Comparison of ENCODE assay signal across 7 cellular contexts in the genomic region with DNA sequence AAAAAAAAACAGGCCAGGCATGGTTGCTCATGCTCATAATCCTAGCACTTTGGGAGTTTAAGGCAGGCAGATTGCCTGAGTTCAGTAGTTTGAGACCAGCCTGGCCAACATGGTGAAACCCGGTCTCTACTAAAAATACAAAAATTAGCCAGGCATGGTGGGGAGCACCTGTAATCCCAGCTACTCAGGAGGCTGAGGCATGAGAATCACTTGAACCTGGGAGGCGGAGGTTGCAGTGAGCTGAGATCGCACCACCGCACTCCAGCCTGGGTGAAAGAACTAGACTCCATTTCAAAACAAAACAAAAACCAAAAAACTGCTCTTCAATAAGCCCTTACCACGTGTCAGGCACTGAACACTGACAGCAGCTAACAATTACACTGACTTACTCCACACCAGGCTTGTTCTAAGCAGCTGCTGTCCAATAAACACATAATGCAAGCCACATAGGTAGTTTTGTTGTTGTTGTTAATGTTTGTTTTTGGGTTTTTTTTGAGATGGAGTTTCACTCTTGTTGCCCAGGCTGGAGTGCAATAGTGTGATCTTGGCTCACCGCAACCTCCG. TPM values are rescaled to one million over a fixed set of nuclear protein-coding genes. Genes with fewer than 3 reads are reported as not detected.
DNase-seq lines count a peak whose midpoint lies in the region; ATAC-seq, FAIRE-seq and TF ChIP-seq lines count a peak whose summit lies in the region.
"Not testable (repeated sequence)": the region's sequence is repeated elsewhere in the genome, so short reads cannot be mapped to it uniquely, and the experiment has no call there.

No MANE protein-coding gene starts in this region.

- RAD21 ChIA-PET in GM12878 (lab: Charles Lee; ENCODE audit: unreplicated experiment): interaction anchor here (1.0 to 1.5 kb wide), 5 partner anchors 46 to 87 kb away, joined by 3 to 4 read pairs (median 4); no protein-coding TSS in a partner anchor

- TF ChIP-seq RAD21 in GM12878 (IDR thresholded peaks at IDR 0.05; ENCODE audit: insufficient read depth, low read depth, low read length); liver (IDR thresholded peaks at IDR 0.05): not testable (repeated sequence)

- intact Hi-C loops in GM12878 (cut with micrococcal nuclease; ENCODE audit: unreplicated experiment); pancreas (cut with DNase I): not testable (repeated sequence)

- H3K4me3 ChIP-seq in BLaER1 treated with 17β-estradiol and CSF1 and Interleukin-3, amounts not matched to agents 10 nM and 100 nM; HEK293 (ENCODE audit: low read depth, low read length); GM12878; liver (ENCODE audit: low read depth in 1 of 3, low read length in 3 of 3): not testable (repeated sequence)
- peak overlapping the region in 2 of 4 donors; percentile 31 to 43 for H3K4me3 ChIP-seq in pancreas

- peak overlapping the region in 6 of 11 experiments; percentile 47 to 73 (median 68); a peak in 11 of 22 replicates for H3K4me2 ChIP-seq in BLaER1 treated with 17β-estradiol and CSF1 and Interleukin-3, amounts not matched to agents 10 nM and 100 nM
- H3K4me2 ChIP-seq in GM12878 (ENCODE audit: control insufficient read depth, insufficient read depth): peak overlapping the region; percentile 10; the same call in 1 of the 2 replicates

- H3K27me3 ChIP-seq in BLaER1 treated with 17β-estradiol and CSF1 and Interleukin-3, amounts not matched to agents 10 nM and 100 nM; GM12878 (replicated peaks in 1 of 2; ENCODE audit: control insufficient read depth in 2 of 2, insufficient read depth in 2 of 2, low read length in 1 of 2); liver (ENCODE audit: control insufficient read depth in 4 of 4, insufficient read depth in 4 of 4, low read length in 3 of 4); pancreas: not testable (repeated sequence)

- not testable (repeated sequence) for H3K9me3 ChIP-seq in BLaER1 treated with 17β-estradiol and CSF1 and Interleukin-3, amounts not matched to agents 10 nM and 100 nM (replicated peaks in 1 of 11); HEK293 (ENCODE audit: control insufficient read depth, insufficient read depth, low read depth, low read length); GM12878 (replicated peaks; ENCODE audit: control insufficient read depth, insufficient read depth, low read length); liver (ENCODE audit: control insufficient read depth in 4 of 4, low read length in 3 of 4); pancreas

- CTCF ChIA-PET in HEK293 (lab: Yijun Ruan, JAX): interaction anchor here (0.6 to 15.0 kb wide), 5 partner anchors 62 to 147 kb away, joined by 3 to 275 read pairs (median 5); partner anchors contain the start of genes CIB1 and GDPGP1
- CTCF ChIA-PET in GM12878 (lab: Yijun Ruan, JAX): interaction anchor here (1.0 to 4.1 kb wide), 8 partner anchors 45 to 160 kb away, joined by 3 to 17 read pairs (median 4); no protein-coding TSS in a partner anchor

- peak; percentile 15; the same call in 1 of the 3 replicates for ATAC-seq in GM12878
- ATAC-seq in pancreas: not testable (repeated sequence)

- 72% methylated on average over 7 of the region's 7 CpGs for WGBS in GM12878 (ENCODE audit: insufficient coverage, insufficient replicate concordance, low lambda C conversion rate, missing lambda C conversion rate)
- WGBS in liver: 90% methylated on average over 7 of the region's 7 CpGs
- 41 to 49% methylated on average over 7 of the region's 7 CpGs for WGBS in pancreas, 2 donors

- peak; percentile 39 for DNase-seq in NCI-H2107 treated with DMSO at 0.1 percent for 48 hours (lab: John Stamatoyannopoulos, UW; ENCODE audit: unreplicated experiment)
- not testable (repeated sequence) for DNase-seq in GM12878 (ENCODE audit: low read depth, low spot score); pancreas

- BruUV-seq in GM12878 (replicated peaks; lab: Mats Ljungman, UMichigan): not testable (repeated sequence)

- TF ChIP-seq POLR2A in GM12878 (IDR thresholded peaks at IDR 0.05; ENCODE audit: low read depth, low read length): not testable (repeated sequence)

- H3K4me1 ChIP-seq in BLaER1 treated with 17β-estradiol and CSF1 and Interleukin-3, amounts not matched to agents 10 nM and 100 nM: peaks cover 24 to 68% (median 53%) of the 10 kb centered on the region in 10 experiments
- H3K4me1 ChIP-seq in HEK293 (ENCODE audit: control insufficient read depth, insufficient read depth, low read length): not testable (repeated sequence)
- H3K4me1 ChIP-seq in GM12878 (ENCODE audit: control insufficient read depth, insufficient read depth, low read length) (peaks cover 17% of the 10 kb centered on the region), liver (ENCODE audit: control insufficient read depth in 4 of 4, insufficient read depth in 4 of 4, low read length in 3 of 4) (peaks cover 0 to 36% (median 21%) of the 10 kb centered on the region in 4 donors), pancreas (peaks cover 0 to 18% (median 5%) of the 10 kb centered on the region in 3 donors)

- not testable (repeated sequence) for TF ChIP-seq CTCF in HEK293 (tag by site-specific recombination; IDR thresholded peaks at IDR 0.05); VCaP (conservative IDR thresholded peaks at IDR 0.05); GM12878 (IDR thresholded peaks at IDR 0.05 in 2 of 3, conservative IDR thresholded peaks at IDR 0.05 in 1 of 3; ENCODE audit: control insufficient read depth in 2 of 3, extremely low read depth in 1 of 3, insufficient read depth in 1 of 3, low read depth in 3 of 3, low read length in 3 of 3); liver (IDR thresholded peaks at IDR 0.05; ENCODE audit: low read depth, low read length, missing input control); pancreas (IDR thresholded peaks at IDR 0.05)

- FAIRE-seq in GM12878 (lab: Jason Lieb, UNC): peak; percentile 61
- FAIRE-seq in pancreas (lab: Jason Lieb, UNC): not testable (repeated sequence)

- H4K20me1 ChIP-seq in BLaER1 treated with 17β-estradiol and CSF1 and Interleukin-3, amounts not matched to agents 10 nM and 100 nM; GM12878 (ENCODE audit: control insufficient read depth, insufficient read depth): not testable (repeated sequence)

- not testable (repeated sequence) for TF ChIP-seq EP300 in GM12878 (IDR thresholded peaks at IDR 0.05; ENCODE audit: borderline replicate concordance in 1 of 2, control insufficient read depth in 1 of 2, low read depth in 2 of 2, low read length in 2 of 2)

- peak overlapping the region in 2 of 11 experiments; percentile 10 to 24; a peak in 2 of 22 replicates for H3K27ac ChIP-seq in BLaER1 treated with 17β-estradiol and CSF1 and Interleukin-3, amounts not matched to agents 10 nM and 100 nM
- not testable (repeated sequence) for H3K27ac ChIP-seq in HEK293 (ENCODE audit: extremely low read depth, low read depth, low read length); GM12878 (ENCODE audit: control insufficient read depth, insufficient read depth)
- H3K27ac ChIP-seq in VCaP: peak overlapping the region; percentile 100; the same call in 1 of the 2 replicates
- peak overlapping the region; percentile 57 to 92 for H3K27ac ChIP-seq in liver (ENCODE audit: low read depth in 1 of 2, low read length in 2 of 2)
- H3K27ac ChIP-seq in pancreas: peak overlapping the region; percentile 60 to 86 (median 74)

- H2AFZ ChIP-seq in GM12878 (ENCODE audit: control insufficient read depth, low read depth, low read length): peak overlapping the region; percentile 37; the same call in 1 of the 2 replicates

- H3K9ac ChIP-seq in BLaER1 treated with 17β-estradiol and CSF1 and Interleukin-3, amounts not matched to agents 10 nM and 100 nM; GM12878 (ENCODE audit: control insufficient read depth, insufficient read depth, low read length); liver (ENCODE audit: low read depth in 1 of 2, low read length in 2 of 2): not testable (repeated sequence)

- not testable (repeated sequence) for H3K36me3 ChIP-seq in BLaER1 treated with 17β-estradiol and CSF1 and Interleukin-3, amounts not matched to agents 10 nM and 100 nM; HEK293 (ENCODE audit: control insufficient read depth in 2 of 2, insufficient read depth in 1 of 2, low read length in 2 of 2); GM12878 (ENCODE audit: control insufficient read depth in 2 of 2, insufficient read depth in 2 of 2, low read length in 1 of 2); liver (ENCODE audit: control insufficient read depth in 4 of 4, insufficient read depth in 3 of 4, low read depth in 1 of 4, low read length in 3 of 4); pancreas

- H3K79me2 ChIP-seq in GM12878 (ENCODE audit: control insufficient read depth, insufficient read depth, low read length): not testable (repeated sequence)

- in situ Hi-C loops in GM12878 (cut with MboI): not testable (repeated sequence)

- SMC1A ChIA-PET in GM12878 (lab: Charles Lee; ENCODE audit: uncharacterized antibody, unreplicated experiment): interaction anchor here (1.3 to 3.7 kb wide), 3 partner anchors 75 to 147 kb away, joined by 3 to 11 read pairs (median 9); no protein-coding TSS in a partner anchor

- POLR2A ChIA-PET in HEK293 (lab: Yijun Ruan, JAX): interaction anchor here (0.6 kb wide), 3 partner anchors 24 to 87 kb away, joined by 3 to 7 read pairs (median 4); no protein-coding TSS in a partner anchor
- POLR2A ChIA-PET in GM12878 (lab: Charles Lee): interaction anchor here (0.6 to 1.2 kb wide), 2 partner anchors 46 to 248 kb away, joined by 3 to 4 read pairs; no protein-coding TSS in a partner anchor

RNA-seq across cellular contexts. Expression of gene IDH2, which starts 44.0 kb away (rescaled TPM):
- 49.5 and 49.8 TPM in 2 replicates for total RNA-seq in GM12878 (2013; cell fraction: nucleolus; rRNA removed)
- 272 and 292 TPM in 2 replicates for total RNA-seq in GM12878 (2014; rRNA removed)
- total RNA-seq in GM12878 (2014; rRNA removed; fragmentation: Illumina TruSeq; extraction: Trizol): 164 and 165 TPM in 2 replicates
- 271 and 294 TPM in 2 replicates for total RNA-seq in GM12878 (2021)
- polyA plus RNA-seq in GM12878 (2011; ENCODE audit: low read depth): 58.3 TPM
- 130 and 247 TPM in 2 replicates for polyA plus RNA-seq in GM12878 (2011; rRNA removed)
- 206 and 263 TPM in 2 replicates for polyA plus RNA-seq in GM12878 (2011; cell fraction: cytosol; rRNA removed)
- 176 and 184 TPM in 2 replicates for polyA plus RNA-seq in GM12878 (2011; cell fraction: nucleus; rRNA removed)
- polyA plus RNA-seq in GM12878 (2012): 143 and 156 TPM in 2 replicates
- polyA plus RNA-seq in GM12878 (2014; fragmentation: Illumina TruSeq; extraction: Trizol): 143 and 238 TPM in 2 replicates
- 10 to 100 TPM in 1 of 2 experiments, 1 to 10 TPM in 1; 2.3 to 15.4 TPM for polyA plus RNA-seq in GM12878 (2014; fragmentation: Nextera tagmentation; extraction: Ambion mirVana)
- 225 and 254 TPM in 2 replicates for polyA plus RNA-seq in GM12878 (2014; rRNA removed)
- polyA plus RNA-seq in GM12878 (2016; fragmentation: Nextera tagmentation; extraction: Ambion mirVana): 100 to 1,000 TPM; 318 to 358 TPM
- polyA minus RNA-seq in GM12878 (2011; rRNA and poly(A)+ RNA removed): 164 and 240 TPM in 2 replicates
- 90.0 and 92.1 TPM in 2 replicates for polyA minus RNA-seq in GM12878 (2011; cell fraction: cytosol; rRNA and poly(A)+ RNA removed)
- 22.4 and 26.4 TPM in 2 replicates for polyA minus RNA-seq in GM12878 (2011; cell fraction: nucleus; rRNA and poly(A)+ RNA removed)
- 100 to 1,000 TPM; 149 to 318 TPM for total RNA-seq in liver
- 100 to 1,000 TPM; 278 to 339 TPM for polyA plus RNA-seq in liver
- 100 to 1,000 TPM; 107 to 128 (median 114) TPM for total RNA-seq in pancreas
- 10 to 100 TPM; 53.6 to 55.7 TPM for polyA plus RNA-seq in pancreas

RNA-seq across cellular contexts. Expression of gene SEMA4B, which starts 54.9 kb away (rescaled TPM):
- total RNA-seq in GM12878 (2013; cell fraction: nucleolus; rRNA removed): 76.9 and 77.1 TPM in 2 replicates
- total RNA-seq in GM12878 (2014; rRNA removed) (10.4 and 13.4 TPM in 2 replicates), GM12878 (2014; rRNA removed; fragmentation: Illumina TruSeq; extraction: Trizol) (7.7 and 8.8 TPM in 2 replicates), GM12878 (2021) (23.5 and 26.0 TPM in 2 replicates), liver (10 to 100 TPM; 38.8 to 52.2 TPM), pancreas (10 to 100 TPM; 33.1 to 63.9 (median 38.4) TPM)
- polyA plus RNA-seq in GM12878 (2011; ENCODE audit: low read depth): 5.7 TPM
- polyA plus RNA-seq in GM12878 (2011; rRNA removed) (3.9 and 8.7 TPM in 2 replicates), GM12878 (2014; fragmentation: Illumina TruSeq; extraction: Trizol) (3.7 and 8.1 TPM in 2 replicates), GM12878 (2014; fragmentation: Nextera tagmentation; extraction: Ambion mirVana) (1 to 10 TPM in 1 of 2 experiments, under 1 TPM in 1; 0.87 to 1.4 TPM), GM12878 (2014; rRNA removed) (16.3 and 18.1 TPM in 2 replicates), GM12878 (2016; fragmentation: Nextera tagmentation; extraction: Ambion mirVana) (10 to 100 TPM in 1 of 2 experiments, 1 to 10 TPM in 1; 10.0 to 10.8 TPM), liver (10 to 100 TPM; 14.3 to 15.2 TPM), pancreas (10 to 100 TPM; 32.5 to 39.3 TPM)
- 9.1 and 11.6 TPM in 2 replicates for polyA plus RNA-seq in GM12878 (2011; cell fraction: cytosol; rRNA removed)
- polyA plus RNA-seq in GM12878 (2011; cell fraction: nucleus; rRNA removed): 40.5 and 46.0 TPM in 2 replicates
- polyA plus RNA-seq in GM12878 (2012): 12.4 and 13.5 TPM in 2 replicates
- 18.4 and 36.0 TPM in 2 replicates for polyA minus RNA-seq in GM12878 (2011; rRNA and poly(A)+ RNA removed)
- 6.4 and 14.2 TPM in 2 replicates for polyA minus RNA-seq in GM12878 (2011; cell fraction: cytosol; rRNA and poly(A)+ RNA removed)
- 13.7 and 25.4 TPM in 2 replicates for polyA minus RNA-seq in GM12878 (2011; cell fraction: nucleus; rRNA and poly(A)+ RNA removed)
